20 cellular contexts compared by ENCODE assay signal in genomic region chr6:43907789-43908472, GRCh38.
DNase-seq lines count a peak whose midpoint lies in the region; ATAC-seq and TF ChIP-seq lines count a peak whose summit lies in the region.
"Had no signal": no experiment of that assay in that cellular context is flagged by ENCODE, and none has a peak within 500 bp of the region (broad histone marks: within the 10 kb centered on the region; RNA-seq: fewer than 3 reads in every experiment).

No MANE protein-coding gene starts in this region.

- TF ChIP-seq CTCF in WERI-Rb-1 (IDR thresholded peaks at IDR 0.05; ENCODE audit: low read depth, low read length) (no peak), left ventricle myocardium inferior (IDR thresholded peaks at IDR 0.05; ENCODE audit: borderline replicate concordance) (no peak)

- no peak overlapping the region for H3K4me3 ChIP-seq in WERI-Rb-1 (ENCODE audit: low read depth, low read length)
- no peak overlapping the region for H3K4me3 ChIP-seq in left ventricle myocardium inferior
- H3K4me3 ChIP-seq in mesenchymal stem cell (ENCODE audit: insufficient read depth in 1 of 2, low read depth in 1 of 2, low read length in 2 of 2), result no peak overlapping the region
- H3K4me3 ChIP-seq: GM23338 had no signal

- no peaks in the 10 kb centered on the region for H3K9me3 Mint-ChIP-seq in stimulated activated effector memory CD8-positive, alpha-beta T cell treated with anti-CD3 and anti-CD28 coated beads, Interleukin-12 subunit alpha, Interleukin-12 subunit beta, amount 100 ng/mL, for 72 hours
- H3K9me3 Mint-ChIP-seq: CD14-positive monocyte, GM23338 had no signal

- in situ Hi-C loops in G401 (cut with HindIII; ENCODE audit: low sequenced_read_pairs), result no loop called here

- peak; percentile 74 for DNase-seq in NCI-H82 (lab: John Stamatoyannopoulos, UW)
- DNase-seq in NCI-H82 treated with DMSO at 0.1 percent for 48 hours (lab: John Stamatoyannopoulos, UW; ENCODE audit: unreplicated experiment), result no peak
- DNase-seq in WERI-Rb-1, result peak; percentile 58
- DNase-seq in left ventricle myocardium inferior, result peak; percentile 35
- DNase-seq in mesenchymal stem cell, result no peak
- DNase-seq in NCI-H1048 (lab: John Stamatoyannopoulos, UW), result no peak
- DNase-seq in stimulated activated effector memory CD8-positive, alpha-beta T cell treated with anti-CD3 and anti-CD28 coated beads, Interleukin-12 subunit alpha, Interleukin-12 subunit beta, amount 100 ng/mL, for 72 hours (ENCODE audit: low spot score in 2 of 2), result no peak
- no peak for DNase-seq in G401 (ENCODE audit: low spot score)
- DNase-seq: 8988T, DND-41, HCEC 1CT, IMR-90, NCI-H1105 treated with DMSO at 0.1 percent for 48 hours, NCI-H2029 treated with DMSO at 0.1 percent for 48 hours, NCI-H226, NCI-H524 treated with DMSO at 0.1 percent for 48 hours, OCI-M1, SHP77 treated with DMSO at 0.1 percent for 48 hours had no signal

- no peak overlapping the region for H3K23ac ChIP-seq in mesenchymal stem cell (ENCODE audit: low read length in 2 of 2)

- no peak overlapping the region for H4K91ac ChIP-seq in mesenchymal stem cell (ENCODE audit: low read length)

- no peak overlapping the region for H2BK120ac ChIP-seq in mesenchymal stem cell (ENCODE audit: low read depth, low read length)

- H3K9ac ChIP-seq in mesenchymal stem cell (ENCODE audit: low read length), result no peak overlapping the region

- peaks cover 22% of the 10 kb centered on the region for H3K4me1 ChIP-seq in left ventricle myocardium inferior
- H3K4me1 ChIP-seq in mesenchymal stem cell (ENCODE audit: control insufficient read depth, insufficient read depth, low read depth, low read length), result peaks cover 14% of the 10 kb centered on the region

- H3K27ac ChIP-seq in WERI-Rb-1 (no peak overlapping the region), left ventricle myocardium inferior (replicated peaks) (peak overlapping the region; percentile 69), mesenchymal stem cell (ENCODE audit: low read length, poor library complexity, severe bottlenecking) (no peak overlapping the region)

- no peaks in the 10 kb centered on the region for H3K36me3 ChIP-seq in WERI-Rb-1
- H3K36me3 ChIP-seq in left ventricle myocardium inferior, result no peaks in the 10 kb centered on the region
- no peaks in the 10 kb centered on the region for H3K36me3 ChIP-seq in mesenchymal stem cell (ENCODE audit: control insufficient read depth in 1 of 2, insufficient read depth in 2 of 2, low read depth in 1 of 2, low read length in 2 of 2)

- H2BK5ac ChIP-seq in mesenchymal stem cell (ENCODE audit: low read depth, low read length, poor library complexity, severe bottlenecking), result no peak overlapping the region

- H3K18ac ChIP-seq in mesenchymal stem cell (ENCODE audit: low read depth in 1 of 2, low read length in 2 of 2), result no peak overlapping the region

- H3K4ac ChIP-seq in mesenchymal stem cell (ENCODE audit: low read depth in 1 of 2, low read length in 2 of 2), result no peak overlapping the region

- H2AFZ ChIP-seq in mesenchymal stem cell (ENCODE audit: low read depth, low read length), result no peak overlapping the region
- H2AFZ ChIP-seq: GM23338 had no signal

- no peak for ATAC-seq in stimulated activated effector memory CD8-positive, alpha-beta T cell treated with anti-CD3 and anti-CD28 coated beads, Interleukin-12 subunit alpha, Interleukin-12 subunit beta, amount 100 ng/mL, for 72 hours
- ATAC-seq: GM23338 had no signal

- H2AK5ac ChIP-seq in mesenchymal stem cell (ENCODE audit: low read length, severe bottlenecking), result no peak overlapping the region

- H2BK12ac ChIP-seq in mesenchymal stem cell (ENCODE audit: low read length in 2 of 2), result peak overlapping the region in 1 of 2 experiments; percentile 15

- peak overlapping the region; percentile 55 for H4K8ac ChIP-seq in mesenchymal stem cell (ENCODE audit: low read length)

- H3K4me1 Mint-ChIP-seq in stimulated activated effector memory CD8-positive, alpha-beta T cell treated with anti-CD3 and anti-CD28 coated beads, Interleukin-12 subunit alpha, Interleukin-12 subunit beta, amount 100 ng/mL, for 72 hours, result no peaks in the 10 kb centered on the region
- H3K4me1 Mint-ChIP-seq: CD14-positive monocyte had no signal

- no peaks in the 10 kb centered on the region for H3K79me1 ChIP-seq in mesenchymal stem cell (replicated peaks; ENCODE audit: low read length, poor library complexity, severe bottlenecking)

- no peak overlapping the region for H3K4me2 ChIP-seq in mesenchymal stem cell (ENCODE audit: low read length, poor library complexity, severe bottlenecking)
- H3K4me2 ChIP-seq: GM23338 had no signal

- no peak overlapping the region for H3K27ac Mint-ChIP-seq in stimulated activated effector memory CD8-positive, alpha-beta T cell treated with anti-CD3 and anti-CD28 coated beads, Interleukin-12 subunit alpha, Interleukin-12 subunit beta, amount 100 ng/mL, for 72 hours
- H3K27ac Mint-ChIP-seq: GM23338 had no signal

- intact Hi-C loops in left ventricle myocardium inferior (cut with micrococcal nuclease), result no loop called here

- 86% methylated on average over 3 of the region's 4 CpGs for WGBS in mesenchymal stem cell

- H3K4me3 Mint-ChIP-seq in stimulated activated effector memory CD8-positive, alpha-beta T cell treated with anti-CD3 and anti-CD28 coated beads, Interleukin-12 subunit alpha, Interleukin-12 subunit beta, amount 100 ng/mL, for 72 hours, result no peak overlapping the region
- H3K4me3 Mint-ChIP-seq: CD14-positive monocyte, GM23338 had no signal

- H3K27me3 ChIP-seq in WERI-Rb-1 (ENCODE audit: insufficient read depth, low read depth, severe bottlenecking) (no peaks in the 10 kb centered on the region), left ventricle myocardium inferior (ENCODE audit: low read depth) (no peaks in the 10 kb centered on the region), mesenchymal stem cell (ENCODE audit: control insufficient read depth in 1 of 2, insufficient read depth in 1 of 2, low read length in 2 of 2) (peaks cover 0 to 9% of the 10 kb centered on the region in 2 experiments)

- no peak overlapping the region for H3K14ac ChIP-seq in mesenchymal stem cell (ENCODE audit: low read length in 2 of 2)

- no peaks in the 10 kb centered on the region for H3K36me3 Mint-ChIP-seq in stimulated activated effector memory CD8-positive, alpha-beta T cell treated with anti-CD3 and anti-CD28 coated beads, Interleukin-12 subunit alpha, Interleukin-12 subunit beta, amount 100 ng/mL, for 72 hours
- H3K36me3 Mint-ChIP-seq: CD14-positive monocyte had no signal

- H2BK15ac ChIP-seq in mesenchymal stem cell (ENCODE audit: low read depth, poor library complexity, severe bottlenecking), result no peak overlapping the region

- H3K9me3 ChIP-seq in WERI-Rb-1 (ENCODE audit: severe bottlenecking) (no peaks in the 10 kb centered on the region), left ventricle myocardium inferior (replicated peaks) (no peaks in the 10 kb centered on the region), mesenchymal stem cell (ENCODE audit: control insufficient read depth, low read length) (no peaks in the 10 kb centered on the region)

Comparison
In these comparisons a context has a peak if more than half of its experiments do, and no peak if none do; other contexts are left out.
1. DNase-seq: peak in NCI-H82 (single experiment), WERI-Rb-1 (single experiment) and left ventricle myocardium inferior (single experiment); none in NCI-H82 treated with DMSO at 0.1 percent for 48 hours (single experiment), mesenchymal stem cell (single experiment), NCI-H1048 (single experiment), stimulated activated effector memory CD8-positive, alpha-beta T cell treated with anti-CD3 and anti-CD28 coated beads, Interleukin-12 subunit alpha, Interleukin-12 subunit beta, amount 100 ng/mL, for 72 hours (0 of 2) and G401 (single experiment).